In genomic region chr9:121887553-121888437, GRCh38 we compare ENCODE assay signal across 13 cellular contexts.
DNase-seq lines count a peak whose midpoint lies in the region; ATAC-seq and TF ChIP-seq lines count a peak whose summit lies in the region.
"Had no signal": no experiment of that assay in that cellular context is flagged by ENCODE, and none has a peak within 500 bp of the region (broad histone marks: within the 10 kb centered on the region; RNA-seq: fewer than 3 reads in every experiment).

No MANE protein-coding gene starts in this region.

- peaks cover 33% of the 10 kb centered on the region for H3K4me1 Mint-ChIP-seq in glutamatergic neuron (ENCODE audit: low read depth, unreplicated experiment)
- H3K4me1 Mint-ChIP-seq: central memory CD8-positive, alpha-beta T cell had no signal

- BruUV-seq in A673 (replicated peaks; lab: Mats Ljungman, UMichigan) = no TSS peak
- BruUV-seq in OCI-LY7 (replicated peaks; lab: Mats Ljungman, UMichigan) = no TSS peak

- no peak overlapping the region for H2AFZ ChIP-seq in OCI-LY7 (ENCODE audit: low read length)
- H2AFZ ChIP-seq in MM.1S (ENCODE audit: low read length) = no peak overlapping the region

- H3K27ac Mint-ChIP-seq in glutamatergic neuron (ENCODE audit: unreplicated experiment) = no peak overlapping the region
- H3K27ac Mint-ChIP-seq: activated CD4-positive, alpha-beta memory T cell treated with anti-CD3 and anti-CD28 coated beads, Interleukin-2, amount 10 ng/mL, durations not matched to agents 7 days and 5 days had no signal

- no peaks in the 10 kb centered on the region for H3K36me3 ChIP-seq in A673 (ENCODE audit: insufficient read depth, low read length, poor library complexity, severe bottlenecking)
- no peaks in the 10 kb centered on the region for H3K36me3 ChIP-seq in HEK293 (ENCODE audit: control insufficient read depth in 2 of 2, insufficient read depth in 1 of 2, low read length in 2 of 2)
- no peaks in the 10 kb centered on the region for H3K36me3 ChIP-seq in OCI-LY7 (ENCODE audit: insufficient read depth, low read length)
- no peaks in the 10 kb centered on the region for H3K36me3 ChIP-seq in MM.1S (replicated peaks; ENCODE audit: insufficient read depth, low read length)

- peaks cover under 1% of the 10 kb centered on the region for H3K36me3 Mint-ChIP-seq in glutamatergic neuron (ENCODE audit: unreplicated experiment)

- H3K9me3 ChIP-seq in A673 (ENCODE audit: low read depth, low read length, poor library complexity, severe bottlenecking) (no peaks in the 10 kb centered on the region), HEK293 (ENCODE audit: control insufficient read depth, insufficient read depth, low read depth, low read length) (no peaks in the 10 kb centered on the region), OCI-LY7 (ENCODE audit: low read length) (no peaks in the 10 kb centered on the region), MM.1S (replicated peaks; ENCODE audit: insufficient read depth, low read length) (no peaks in the 10 kb centered on the region)

- H3K4me3 Mint-ChIP-seq in glutamatergic neuron (ENCODE audit: unreplicated experiment) = no peak overlapping the region
- H3K4me3 Mint-ChIP-seq: activated CD4-positive, alpha-beta memory T cell treated with anti-CD3 and anti-CD28 coated beads, Interleukin-2, amount 10 ng/mL, durations not matched to agents 7 days and 5 days; central memory CD8-positive, alpha-beta T cell had no signal

- H3K9me2 ChIP-seq in OCI-LY7 (ENCODE audit: insufficient read depth, low read length) = no peaks in the 10 kb centered on the region
- no peaks in the 10 kb centered on the region for H3K9me2 ChIP-seq in MM.1S (replicated peaks; ENCODE audit: insufficient read depth, low read length)

- no peak overlapping the region for H3K4me3 ChIP-seq in A673 (ENCODE audit: low read depth, low read length, poor library complexity, severe bottlenecking)
- no peak overlapping the region for H3K4me3 ChIP-seq in HEK293 (ENCODE audit: low read depth, low read length)
- no peak overlapping the region for H3K4me3 ChIP-seq in OCI-LY7 (ENCODE audit: low read depth, low read length, poor library complexity, severe bottlenecking)
- H3K4me3 ChIP-seq in MM.1S (ENCODE audit: low read length) = no peak overlapping the region

- no peaks in the 10 kb centered on the region for H3K9me3 Mint-ChIP-seq in glutamatergic neuron (ENCODE audit: unreplicated experiment)
- H3K9me3 Mint-ChIP-seq: activated CD4-positive, alpha-beta memory T cell treated with anti-CD3 and anti-CD28 coated beads, Interleukin-2, amount 10 ng/mL, durations not matched to agents 7 days and 5 days; central memory CD8-positive, alpha-beta T cell had no signal

- intact Hi-C loops in A673 (cut with micrococcal nuclease; ENCODE audit: unreplicated experiment) (no loop called here), left colon (cut with DNase I, micrococcal nuclease) (no loop called here), OCI-LY7 (cut with micrococcal nuclease; ENCODE audit: unreplicated experiment) (no loop called here)

- H3F3A ChIP-seq in MM.1S (ENCODE audit: insufficient read depth, low read length) = no peaks in the 10 kb centered on the region

- no peaks in the 10 kb centered on the region for H3K27me3 Mint-ChIP-seq in glutamatergic neuron (ENCODE audit: unreplicated experiment)
- H3K27me3 Mint-ChIP-seq: activated CD4-positive, alpha-beta memory T cell treated with anti-CD3 and anti-CD28 coated beads, Interleukin-2, amount 10 ng/mL, durations not matched to agents 7 days and 5 days; central memory CD8-positive, alpha-beta T cell had no signal

- H3K4me1 ChIP-seq in A673 (ENCODE audit: insufficient read depth, low read length, poor library complexity, severe bottlenecking) = peaks cover 22% of the 10 kb centered on the region
- H3K4me1 ChIP-seq in HEK293 (ENCODE audit: control insufficient read depth, insufficient read depth, low read length) = no peaks in the 10 kb centered on the region; the same call in 1 of the 2 replicates
- H3K4me1 ChIP-seq in OCI-LY7 (ENCODE audit: insufficient read depth, low read length, poor library complexity, severe bottlenecking) = peaks cover 46% of the 10 kb centered on the region
- no peaks in the 10 kb centered on the region for H3K4me1 ChIP-seq in MM.1S (ENCODE audit: low read length)

- no peaks in the 10 kb centered on the region for H3K79me2 ChIP-seq in OCI-LY7 (ENCODE audit: insufficient read depth, low read depth, low read length)
- no peaks in the 10 kb centered on the region for H3K79me2 ChIP-seq in MM.1S (ENCODE audit: low read length)

- no peak overlapping the region for H3K4me2 ChIP-seq in OCI-LY7 (ENCODE audit: low read length)
- H3K4me2 ChIP-seq in MM.1S (ENCODE audit: low read depth, low read length) = no peak overlapping the region

- no peaks in the 10 kb centered on the region for H4K20me1 ChIP-seq in OCI-LY7 (ENCODE audit: insufficient read depth, low read length)
- no peaks in the 10 kb centered on the region for H4K20me1 ChIP-seq in MM.1S (ENCODE audit: insufficient read depth, low read length)

- H3K9ac ChIP-seq in MM.1S (ENCODE audit: low read length) = no peak overlapping the region

- DNase-seq in A673 (ENCODE audit: low spot score) = peak; percentile 86
- peak; percentile 31 for DNase-seq in astrocyte of the hippocampus (ENCODE audit: low read depth, low spot score)
- DNase-seq in left colon = peak in 1 of 2 donors; percentile 25
- no peak for DNase-seq in OCI-LY7 (ENCODE audit: low spot score)
- DNase-seq in glutamatergic neuron = no peak
- no peak for DNase-seq in MM.1S
- DNase-seq: activated gamma-delta T cell treated with Interleukin-2 at 50 U/mL for 16 hours, DMS79, NCI-H187 had no signal

- TF ChIP-seq CTCF in A673 (conservative IDR thresholded peaks at IDR 0.05; ENCODE audit: low read depth, low read length) (no peak), HEK293 (tag by site-specific recombination; IDR thresholded peaks at IDR 0.05) (no peak), OCI-LY7 (conservative IDR thresholded peaks at IDR 0.05; ENCODE audit: low read length) (no peak), glutamatergic neuron (IDR thresholded peaks at IDR 0.05; ENCODE audit: partially characterized antibody, unreplicated experiment) (no peak), MM.1S (IDR thresholded peaks at IDR 0.05; ENCODE audit: low read length) (no peak)

- no peaks in the 10 kb centered on the region for H3K27me3 ChIP-seq in A673 (replicated peaks; ENCODE audit: insufficient read depth, low read depth, low read length, poor library complexity)
- no peaks in the 10 kb centered on the region for H3K27me3 ChIP-seq in MM.1S (replicated peaks; ENCODE audit: insufficient read depth, low read length)

- H3K27ac ChIP-seq in A673 (ENCODE audit: low read depth, low read length, poor library complexity, severe bottlenecking) (no peak overlapping the region), HEK293 (ENCODE audit: extremely low read depth, low read depth, low read length) (no peak overlapping the region), OCI-LY7 (ENCODE audit: low read depth, low read length, poor library complexity, severe bottlenecking) (no peak overlapping the region), MM.1S (ENCODE audit: low read length) (no peak overlapping the region)

- POLR2A ChIA-PET in A673 (lab: Charles Lee; ENCODE audit: low non-redundant PET) = no interaction called here
- POLR2A ChIA-PET in HEK293 (lab: Yijun Ruan, JAX) = interaction anchor here (1.2 kb wide), 1 partner anchor 10 kb away, joined by 3 read pairs; no protein-coding TSS in a partner anchor
- POLR2A ChIA-PET in OCI-LY7 (lab: Charles Lee) = interaction anchor here (0.6 to 1.6 kb wide), 6 partner anchors 9 to 366 kb away, joined by 3 to 7 read pairs (median 4); no protein-coding TSS in a partner anchor

- CTCF ChIA-PET in A673 (lab: Charles Lee) = interaction anchor here (1.3 kb wide), 1 partner anchor 342 kb away, joined by 3 read pairs; no protein-coding TSS in a partner anchor
- CTCF ChIA-PET in HEK293 (lab: Yijun Ruan, JAX) = interaction anchor here (0.9 to 1.0 kb wide), 3 partner anchors 20 to 94 kb away, joined by 3 read pairs; no protein-coding TSS in a partner anchor
- CTCF ChIA-PET in OCI-LY7 (lab: Charles Lee; ENCODE audit: unreplicated experiment) = interaction anchor here (0.6 kb wide), 1 partner anchor 10 kb away, joined by 3 read pairs; no protein-coding TSS in a partner anchor

- ATAC-seq in left colon (peak; percentile 91), GM21515 (IDR thresholded peaks at IDR 0.05; ENCODE audit: unreplicated experiment) (no peak)

TF ChIP-seq in HEK293, 187 proteins besides CTCF, POLR2A, EP300 and RAD21 (continues in another document):
- 0 out of 2 replicates have a peak, but pooled peaks have one; percentile 30 for TF ChIP-seq GLIS1 (tag by site-specific recombination; IDR thresholded peaks at IDR 0.05)
- no peak for TF ChIP-seq PBX3 (CRISPR knock-in tag; IDR thresholded peaks at IDR 0.05)
- no peak for TF ChIP-seq ZNF544 (tag by site-specific recombination; IDR thresholded peaks at IDR 0.05)
- TF ChIP-seq ZNF362 (tag by site-specific recombination; IDR thresholded peaks at IDR 0.05) = no peak
- no peak for TF ChIP-seq ZNF530 (tag by site-specific recombination; IDR thresholded peaks at IDR 0.05; ENCODE audit: low read depth)

Comparison
In these comparisons a context has a peak if more than half of its experiments do, and no peak if none do; other contexts are left out.
1. DNase-seq: peak in A673 (single experiment) and astrocyte of the hippocampus (single experiment); none in OCI-LY7 (single experiment), glutamatergic neuron (single experiment) and MM.1S (single experiment).